Comparison of ENCODE assay signal across 1 cellular context in the genomic region with DNA sequence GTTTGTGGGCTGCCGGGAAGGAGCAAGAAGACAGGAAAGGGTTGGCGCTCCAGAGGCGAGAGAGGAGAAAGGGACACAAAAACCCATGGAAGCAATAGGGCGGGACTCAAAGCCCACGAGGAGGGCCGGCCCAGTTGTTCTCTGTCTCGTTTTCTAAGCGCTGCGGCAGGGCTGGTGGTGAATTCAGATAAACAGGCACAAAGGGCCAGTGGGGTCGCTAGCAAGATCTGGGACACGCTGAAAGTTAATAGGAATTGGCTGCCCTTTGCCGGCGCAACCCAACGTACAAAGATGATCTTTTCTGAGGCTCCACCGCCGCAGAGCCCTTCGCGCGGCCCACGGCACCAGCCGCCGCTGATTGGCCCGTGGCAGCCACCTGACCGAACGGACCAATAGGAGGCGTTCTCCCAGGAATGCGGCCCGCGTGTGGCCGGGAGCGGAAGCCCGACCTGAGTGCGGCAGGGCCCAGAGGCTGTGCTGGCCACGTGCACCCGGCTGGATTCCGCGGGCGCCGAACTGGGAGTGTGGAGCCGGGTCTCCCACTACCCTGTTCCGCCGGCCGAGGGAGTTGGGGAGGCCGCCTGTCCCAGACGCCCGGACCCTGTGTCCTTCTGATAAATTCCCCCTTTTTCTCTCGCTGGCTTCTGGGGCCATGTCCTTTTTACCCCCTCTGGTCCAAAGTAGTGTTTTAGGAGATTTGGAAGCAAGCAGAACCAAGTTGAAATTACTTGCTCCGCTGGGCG.
A peak's percentile ranks its signal among the peaks of the same experiment; 100 is the strongest.
TF ChIP-seq lines count a peak whose summit lies in the region.

No MANE protein-coding gene starts in this region.

TF ChIP-seq in K562, 482 proteins besides CTCF, POLR2A, EP300 and RAD21 (continued from another document and continues in another):
- TF ChIP-seq, protein P1, sequence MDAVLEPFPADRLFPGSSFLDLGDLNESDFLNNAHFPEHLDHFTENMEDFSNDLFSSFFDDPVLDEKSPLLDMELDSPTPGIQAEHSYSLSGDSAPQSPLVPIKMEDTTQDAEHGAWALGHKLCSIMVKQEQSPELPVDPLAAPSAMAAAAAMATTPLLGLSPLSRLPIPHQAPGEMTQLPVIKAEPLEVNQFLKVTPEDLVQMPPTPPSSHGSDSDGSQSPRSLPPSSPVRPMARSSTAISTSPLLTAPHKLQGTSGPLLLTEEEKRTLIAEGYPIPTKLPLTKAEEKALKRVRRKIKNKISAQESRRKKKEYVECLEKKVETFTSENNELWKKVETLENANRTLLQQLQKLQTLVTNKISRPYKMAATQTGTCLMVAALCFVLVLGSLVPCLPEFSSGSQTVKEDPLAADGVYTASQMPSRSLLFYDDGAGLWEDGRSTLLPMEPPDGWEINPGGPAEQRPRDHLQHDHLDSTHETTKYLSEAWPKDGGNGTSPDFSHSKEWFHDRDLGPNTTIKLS (IDR thresholded peaks at IDR 0.05; ENCODE audit: borderline replicate concordance, low read depth): peak; percentile 81
- TF ChIP-seq NR2F6 (CRISPR knock-in tag; IDR thresholded peaks at IDR 0.05): no peak
- TF ChIP-seq TARDBP (IDR thresholded peaks at IDR 0.05): no peak
- no peak for TF ChIP-seq MCM5 (IDR thresholded peaks at IDR 0.05; ENCODE audit: low read depth)
- TF ChIP-seq, protein P2, sequence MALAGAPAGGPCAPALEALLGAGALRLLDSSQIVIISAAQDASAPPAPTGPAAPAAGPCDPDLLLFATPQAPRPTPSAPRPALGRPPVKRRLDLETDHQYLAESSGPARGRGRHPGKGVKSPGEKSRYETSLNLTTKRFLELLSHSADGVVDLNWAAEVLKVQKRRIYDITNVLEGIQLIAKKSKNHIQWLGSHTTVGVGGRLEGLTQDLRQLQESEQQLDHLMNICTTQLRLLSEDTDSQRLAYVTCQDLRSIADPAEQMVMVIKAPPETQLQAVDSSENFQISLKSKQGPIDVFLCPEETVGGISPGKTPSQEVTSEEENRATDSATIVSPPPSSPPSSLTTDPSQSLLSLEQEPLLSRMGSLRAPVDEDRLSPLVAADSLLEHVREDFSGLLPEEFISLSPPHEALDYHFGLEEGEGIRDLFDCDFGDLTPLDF (CRISPR knock-in tag; IDR thresholded peaks at IDR 0.05): peak; percentile 93
- TF ChIP-seq NFIC (IDR thresholded peaks at IDR 0.05): no peak
- TF ChIP-seq, protein P3, sequence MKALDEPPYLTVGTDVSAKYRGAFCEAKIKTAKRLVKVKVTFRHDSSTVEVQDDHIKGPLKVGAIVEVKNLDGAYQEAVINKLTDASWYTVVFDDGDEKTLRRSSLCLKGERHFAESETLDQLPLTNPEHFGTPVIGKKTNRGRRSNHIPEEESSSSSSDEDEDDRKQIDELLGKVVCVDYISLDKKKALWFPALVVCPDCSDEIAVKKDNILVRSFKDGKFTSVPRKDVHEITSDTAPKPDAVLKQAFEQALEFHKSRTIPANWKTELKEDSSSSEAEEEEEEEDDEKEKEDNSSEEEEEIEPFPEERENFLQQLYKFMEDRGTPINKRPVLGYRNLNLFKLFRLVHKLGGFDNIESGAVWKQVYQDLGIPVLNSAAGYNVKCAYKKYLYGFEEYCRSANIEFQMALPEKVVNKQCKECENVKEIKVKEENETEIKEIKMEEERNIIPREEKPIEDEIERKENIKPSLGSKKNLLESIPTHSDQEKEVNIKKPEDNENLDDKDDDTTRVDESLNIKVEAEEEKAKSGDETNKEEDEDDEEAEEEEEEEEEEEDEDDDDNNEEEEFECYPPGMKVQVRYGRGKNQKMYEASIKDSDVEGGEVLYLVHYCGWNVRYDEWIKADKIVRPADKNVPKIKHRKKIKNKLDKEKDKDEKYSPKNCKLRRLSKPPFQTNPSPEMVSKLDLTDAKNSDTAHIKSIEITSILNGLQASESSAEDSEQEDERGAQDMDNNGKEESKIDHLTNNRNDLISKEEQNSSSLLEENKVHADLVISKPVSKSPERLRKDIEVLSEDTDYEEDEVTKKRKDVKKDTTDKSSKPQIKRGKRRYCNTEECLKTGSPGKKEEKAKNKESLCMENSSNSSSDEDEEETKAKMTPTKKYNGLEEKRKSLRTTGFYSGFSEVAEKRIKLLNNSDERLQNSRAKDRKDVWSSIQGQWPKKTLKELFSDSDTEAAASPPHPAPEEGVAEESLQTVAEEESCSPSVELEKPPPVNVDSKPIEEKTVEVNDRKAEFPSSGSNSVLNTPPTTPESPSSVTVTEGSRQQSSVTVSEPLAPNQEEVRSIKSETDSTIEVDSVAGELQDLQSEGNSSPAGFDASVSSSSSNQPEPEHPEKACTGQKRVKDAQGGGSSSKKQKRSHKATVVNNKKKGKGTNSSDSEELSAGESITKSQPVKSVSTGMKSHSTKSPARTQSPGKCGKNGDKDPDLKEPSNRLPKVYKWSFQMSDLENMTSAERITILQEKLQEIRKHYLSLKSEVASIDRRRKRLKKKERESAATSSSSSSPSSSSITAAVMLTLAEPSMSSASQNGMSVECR (CRISPR knock-in tag; IDR thresholded peaks at IDR 0.05): peak; percentile 76
- TF ChIP-seq, protein P4, sequence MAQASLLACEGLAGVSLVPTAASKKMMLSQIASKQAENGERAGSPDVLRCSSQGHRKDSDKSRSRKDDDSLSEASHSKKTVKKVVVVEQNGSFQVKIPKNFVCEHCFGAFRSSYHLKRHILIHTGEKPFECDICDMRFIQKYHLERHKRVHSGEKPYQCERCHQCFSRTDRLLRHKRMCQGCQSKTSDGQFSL (CRISPR knock-in tag; IDR thresholded peaks at IDR 0.05): peak; percentile 89
- TF ChIP-seq, protein P4 (tag; IDR thresholded peaks at IDR 0.05): no peak
- peak; percentile 55; the same call in 1 of the 2 replicates for TF ChIP-seq SUPT5H (IDR thresholded peaks at IDR 0.05)
- TF ChIP-seq, protein P5, sequence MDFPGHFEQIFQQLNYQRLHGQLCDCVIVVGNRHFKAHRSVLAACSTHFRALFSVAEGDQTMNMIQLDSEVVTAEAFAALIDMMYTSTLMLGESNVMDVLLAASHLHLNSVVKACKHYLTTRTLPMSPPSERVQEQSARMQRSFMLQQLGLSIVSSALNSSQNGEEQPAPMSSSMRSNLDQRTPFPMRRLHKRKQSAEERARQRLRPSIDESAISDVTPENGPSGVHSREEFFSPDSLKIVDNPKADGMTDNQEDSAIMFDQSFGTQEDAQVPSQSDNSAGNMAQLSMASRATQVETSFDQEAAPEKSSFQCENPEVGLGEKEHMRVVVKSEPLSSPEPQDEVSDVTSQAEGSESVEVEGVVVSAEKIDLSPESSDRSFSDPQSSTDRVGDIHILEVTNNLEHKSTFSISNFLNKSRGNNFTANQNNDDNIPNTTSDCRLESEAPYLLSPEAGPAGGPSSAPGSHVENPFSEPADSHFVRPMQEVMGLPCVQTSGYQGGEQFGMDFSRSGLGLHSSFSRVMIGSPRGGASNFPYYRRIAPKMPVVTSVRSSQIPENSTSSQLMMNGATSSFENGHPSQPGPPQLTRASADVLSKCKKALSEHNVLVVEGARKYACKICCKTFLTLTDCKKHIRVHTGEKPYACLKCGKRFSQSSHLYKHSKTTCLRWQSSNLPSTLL (IDR thresholded peaks at IDR 0.05): no peak
- TF ChIP-seq ZEB2 (IDR thresholded peaks at IDR 0.05): no peak
- no peak for TF ChIP-seq ZNF311 (CRISPR knock-in tag; IDR thresholded peaks at IDR 0.05)
- peak; percentile 83 for TF ChIP-seq ZNF263 (CRISPR knock-in tag; IDR thresholded peaks at IDR 0.05; ENCODE audit: borderline replicate concordance)
- TF ChIP-seq, protein P6, sequence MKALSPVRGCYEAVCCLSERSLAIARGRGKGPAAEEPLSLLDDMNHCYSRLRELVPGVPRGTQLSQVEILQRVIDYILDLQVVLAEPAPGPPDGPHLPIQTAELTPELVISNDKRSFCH (CRISPR knock-in tag; IDR thresholded peaks at IDR 0.05): no peak; the same call in 1 of the 2 replicates
- TF ChIP-seq, protein P6 (tag; IDR thresholded peaks at IDR 0.05): peak; percentile 69
- TF ChIP-seq CBFA2T3 (IDR thresholded peaks at IDR 0.05): no peak
- TF ChIP-seq TCF7L2 (IDR thresholded peaks at IDR 0.05; ENCODE audit: low read depth, low read length): no peak
- TF ChIP-seq KLF10 (CRISPR knock-in tag; IDR thresholded peaks at IDR 0.05): no peak
- TF ChIP-seq, protein P7, sequence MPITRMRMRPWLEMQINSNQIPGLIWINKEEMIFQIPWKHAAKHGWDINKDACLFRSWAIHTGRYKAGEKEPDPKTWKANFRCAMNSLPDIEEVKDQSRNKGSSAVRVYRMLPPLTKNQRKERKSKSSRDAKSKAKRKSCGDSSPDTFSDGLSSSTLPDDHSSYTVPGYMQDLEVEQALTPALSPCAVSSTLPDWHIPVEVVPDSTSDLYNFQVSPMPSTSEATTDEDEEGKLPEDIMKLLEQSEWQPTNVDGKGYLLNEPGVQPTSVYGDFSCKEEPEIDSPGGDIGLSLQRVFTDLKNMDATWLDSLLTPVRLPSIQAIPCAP (CRISPR knock-in tag; IDR thresholded peaks at IDR 0.05; ENCODE audit: borderline replicate concordance): peak; percentile 99
- TF ChIP-seq ZNF408 (CRISPR knock-in tag; IDR thresholded peaks at IDR 0.05; ENCODE audit: low read depth): no peak
- TF ChIP-seq, protein P8, sequence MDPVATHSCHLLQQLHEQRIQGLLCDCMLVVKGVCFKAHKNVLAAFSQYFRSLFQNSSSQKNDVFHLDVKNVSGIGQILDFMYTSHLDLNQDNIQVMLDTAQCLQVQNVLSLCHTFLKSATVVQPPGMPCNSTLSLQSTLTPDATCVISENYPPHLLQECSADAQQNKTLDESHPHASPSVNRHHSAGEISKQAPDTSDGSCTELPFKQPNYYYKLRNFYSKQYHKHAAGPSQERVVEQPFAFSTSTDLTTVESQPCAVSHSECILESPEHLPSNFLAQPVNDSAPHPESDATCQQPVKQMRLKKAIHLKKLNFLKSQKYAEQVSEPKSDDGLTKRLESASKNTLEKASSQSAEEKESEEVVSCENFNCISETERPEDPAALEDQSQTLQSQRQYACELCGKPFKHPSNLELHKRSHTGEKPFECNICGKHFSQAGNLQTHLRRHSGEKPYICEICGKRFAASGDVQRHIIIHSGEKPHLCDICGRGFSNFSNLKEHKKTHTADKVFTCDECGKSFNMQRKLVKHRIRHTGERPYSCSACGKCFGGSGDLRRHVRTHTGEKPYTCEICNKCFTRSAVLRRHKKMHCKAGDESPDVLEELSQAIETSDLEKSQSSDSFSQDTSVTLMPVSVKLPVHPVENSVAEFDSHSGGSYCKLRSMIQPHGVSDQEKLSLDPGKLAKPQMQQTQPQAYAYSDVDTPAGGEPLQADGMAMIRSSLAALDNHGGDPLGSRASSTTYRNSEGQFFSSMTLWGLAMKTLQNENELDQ (CRISPR knock-in tag; IDR thresholded peaks at IDR 0.05; ENCODE audit: borderline replicate concordance): peak; percentile 99
- TF ChIP-seq POLR2AphosphoS5 (IDR thresholded peaks at IDR 0.05; ENCODE audit: control insufficient read depth, insufficient read depth, low read depth, low read length): no peak
- no peak for TF ChIP-seq ETV6 (IDR thresholded peaks at IDR 0.05; ENCODE audit: borderline replicate concordance in 1 of 2, low read depth in 2 of 2, low read length in 1 of 2)
- TF ChIP-seq ETV6 (CRISPR knock-in tag; IDR thresholded peaks at IDR 0.05; ENCODE audit: borderline replicate concordance): peak; percentile 99; the same call in 1 of the 2 replicates
- TF ChIP-seq FUS (optimal IDR thresholded peaks at IDR 0.05; ENCODE audit: low read depth, low read length): no peak
- no peak for TF ChIP-seq NONO (IDR thresholded peaks at IDR 0.05; ENCODE audit: low read depth in 2 of 2, low read length in 1 of 2)
- TF ChIP-seq, protein P9, sequence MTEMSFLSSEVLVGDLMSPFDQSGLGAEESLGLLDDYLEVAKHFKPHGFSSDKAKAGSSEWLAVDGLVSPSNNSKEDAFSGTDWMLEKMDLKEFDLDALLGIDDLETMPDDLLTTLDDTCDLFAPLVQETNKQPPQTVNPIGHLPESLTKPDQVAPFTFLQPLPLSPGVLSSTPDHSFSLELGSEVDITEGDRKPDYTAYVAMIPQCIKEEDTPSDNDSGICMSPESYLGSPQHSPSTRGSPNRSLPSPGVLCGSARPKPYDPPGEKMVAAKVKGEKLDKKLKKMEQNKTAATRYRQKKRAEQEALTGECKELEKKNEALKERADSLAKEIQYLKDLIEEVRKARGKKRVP (CRISPR knock-in tag; IDR thresholded peaks at IDR 0.05): 0 out of 2 replicates have a peak, but pooled peaks have one; percentile 22
- no peak for TF ChIP-seq SMAD3 (CRISPR knock-in tag; conservative IDR thresholded peaks at IDR 0.05)
- TF ChIP-seq ZNF444 (CRISPR knock-in tag; IDR thresholded peaks at IDR 0.05): no peak
- no peak for TF ChIP-seq SMARCC2 (IDR thresholded peaks at IDR 0.05; ENCODE audit: low read depth)
- no peak; the same call in 1 of the 2 replicates for TF ChIP-seq NBN (IDR thresholded peaks at IDR 0.05; ENCODE audit: low read depth)
- TF ChIP-seq ILK (tag; IDR thresholded peaks at IDR 0.05; ENCODE audit: borderline replicate concordance, low read depth): no peak
- TF ChIP-seq ZSCAN29 (IDR thresholded peaks at IDR 0.05): no peak
- TF ChIP-seq ZNF124 (CRISPR knock-in tag; IDR thresholded peaks at IDR 0.05): peak; percentile 98
- TF ChIP-seq DIDO1 (tag; IDR thresholded peaks at IDR 0.05; ENCODE audit: low read depth): no peak
- TF ChIP-seq, protein P10, sequence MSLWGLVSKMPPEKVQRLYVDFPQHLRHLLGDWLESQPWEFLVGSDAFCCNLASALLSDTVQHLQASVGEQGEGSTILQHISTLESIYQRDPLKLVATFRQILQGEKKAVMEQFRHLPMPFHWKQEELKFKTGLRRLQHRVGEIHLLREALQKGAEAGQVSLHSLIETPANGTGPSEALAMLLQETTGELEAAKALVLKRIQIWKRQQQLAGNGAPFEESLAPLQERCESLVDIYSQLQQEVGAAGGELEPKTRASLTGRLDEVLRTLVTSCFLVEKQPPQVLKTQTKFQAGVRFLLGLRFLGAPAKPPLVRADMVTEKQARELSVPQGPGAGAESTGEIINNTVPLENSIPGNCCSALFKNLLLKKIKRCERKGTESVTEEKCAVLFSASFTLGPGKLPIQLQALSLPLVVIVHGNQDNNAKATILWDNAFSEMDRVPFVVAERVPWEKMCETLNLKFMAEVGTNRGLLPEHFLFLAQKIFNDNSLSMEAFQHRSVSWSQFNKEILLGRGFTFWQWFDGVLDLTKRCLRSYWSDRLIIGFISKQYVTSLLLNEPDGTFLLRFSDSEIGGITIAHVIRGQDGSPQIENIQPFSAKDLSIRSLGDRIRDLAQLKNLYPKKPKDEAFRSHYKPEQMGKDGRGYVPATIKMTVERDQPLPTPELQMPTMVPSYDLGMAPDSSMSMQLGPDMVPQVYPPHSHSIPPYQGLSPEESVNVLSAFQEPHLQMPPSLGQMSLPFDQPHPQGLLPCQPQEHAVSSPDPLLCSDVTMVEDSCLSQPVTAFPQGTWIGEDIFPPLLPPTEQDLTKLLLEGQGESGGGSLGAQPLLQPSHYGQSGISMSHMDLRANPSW (CRISPR knock-in tag; IDR thresholded peaks at IDR 0.05): no peak
- no peak for TF ChIP-seq MEF2A (IDR thresholded peaks at IDR 0.05; ENCODE audit: control insufficient read depth, low read depth, low read length)
- TF ChIP-seq LCOR (CRISPR knock-in tag; IDR thresholded peaks at IDR 0.05): peak; percentile 98
- no peak for TF ChIP-seq ZNF445 (CRISPR knock-in tag; IDR thresholded peaks at IDR 0.05; ENCODE audit: low read depth)
- TF ChIP-seq ERF (CRISPR knock-in tag; IDR thresholded peaks at IDR 0.05): no peak; the same call in none of the 2 replicates
- TF ChIP-seq RBM39 (optimal IDR thresholded peaks at IDR 0.05; ENCODE audit: low read depth, low read length): no peak
- TF ChIP-seq KHSRP (IDR thresholded peaks at IDR 0.05): no peak
- no peak for TF ChIP-seq NCOA6 (IDR thresholded peaks at IDR 0.05)
